In the genomic region with DNA sequence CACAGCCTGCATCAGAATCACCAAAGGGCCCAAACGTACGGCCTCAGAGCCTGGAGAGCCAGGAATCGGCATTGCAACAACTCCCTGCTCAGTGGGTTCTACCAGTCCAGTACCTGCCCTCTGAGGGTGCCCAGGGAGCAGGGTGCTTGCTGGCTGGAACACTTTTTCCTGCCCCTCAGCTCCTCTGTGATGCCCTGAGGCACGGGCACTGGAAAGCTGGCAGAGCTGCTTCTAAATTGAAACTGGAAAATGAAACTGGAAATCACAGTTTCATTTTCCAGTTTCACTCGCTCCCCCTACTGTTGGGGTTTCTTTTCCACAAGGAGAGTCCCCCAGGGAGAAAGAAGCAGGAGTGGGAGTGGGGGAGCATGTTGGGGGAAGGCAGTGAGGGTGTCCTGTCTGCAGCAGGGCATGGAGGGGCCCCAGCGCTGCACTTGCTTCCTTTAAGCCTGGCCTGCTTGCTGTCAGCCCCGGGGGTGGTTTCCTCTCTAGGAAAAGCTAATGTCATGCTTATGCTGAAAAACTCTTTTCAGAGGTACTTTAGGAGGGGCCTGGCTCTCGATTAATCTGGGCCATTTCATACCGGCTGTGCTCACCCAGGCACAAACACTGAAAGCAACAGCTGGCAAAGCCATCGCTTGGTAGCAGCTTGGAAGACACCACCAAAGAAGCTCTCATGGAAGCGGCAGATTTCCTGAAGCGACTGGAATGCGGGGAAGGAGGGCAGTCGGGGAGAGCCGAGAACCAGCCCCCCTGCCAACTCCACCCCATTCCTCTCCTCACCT, we compare ENCODE assay signal across 8 cellular contexts. TPM values are rescaled to one million over a fixed set of nuclear protein-coding genes. Genes with fewer than 3 reads are reported as not detected.
DNase-seq lines count a peak whose midpoint lies in the region; ATAC-seq and TF ChIP-seq lines count a peak whose summit lies in the region.

No MANE protein-coding gene starts in this region.

- peak overlapping the region; percentile 16 to 27 for H3K4me3 ChIP-seq in tibial artery

- H3K27me3 Mint-ChIP-seq in activated T-helper 1 cell treated with anti-CD3 and anti-CD28 coated beads, Interleukin-12 subunit alpha, Interleukin-12 subunit beta, Interleukin-2, Interleukin-4 antibody, amounts not matched to agents 30 ng/mL and 10 ng/mL and 1 ng/mL, durations not matched to agents 14 hours and 24 hours and 36 hours (ENCODE audit: insufficient read depth) = no peaks in the 10 kb centered on the region

- TF ChIP-seq CTCF in tibial artery (IDR thresholded peaks at IDR 0.05) = no peak

- H3K36me3 Mint-ChIP-seq in activated T-helper 1 cell treated with anti-CD3 and anti-CD28 coated beads, Interleukin-12 subunit alpha, Interleukin-12 subunit beta, Interleukin-2, Interleukin-4 antibody, amounts not matched to agents 30 ng/mL and 10 ng/mL and 1 ng/mL, durations not matched to agents 14 hours and 24 hours and 36 hours (ENCODE audit: low read depth) = peaks cover 26% of the 10 kb centered on the region

- intact Hi-C loops in activated T-helper 1 cell treated with anti-CD3 and anti-CD28 coated beads, Interleukin-12 subunit alpha, Interleukin-12 subunit beta, Interleukin-2, Interleukin-4 antibody, amounts not matched to agents 30 ng/mL and 10 ng/mL and 1 ng/mL, durations not matched to agents 14 hours and 24 hours and 36 hours (cut with micrococcal nuclease) = no loop called here
- intact Hi-C loops in tibial artery (cut with DNase I; ENCODE audit: low total_unique reads) = no loop called here

- H3K36me3 ChIP-seq in tibial artery = no peaks in the 10 kb centered on the region

- no peaks in the 10 kb centered on the region for H3K9me3 Mint-ChIP-seq in activated T-helper 1 cell treated with anti-CD3 and anti-CD28 coated beads, Interleukin-12 subunit alpha, Interleukin-12 subunit beta, Interleukin-2, Interleukin-4 antibody, amounts not matched to agents 30 ng/mL and 10 ng/mL and 1 ng/mL, durations not matched to agents 14 hours and 24 hours and 36 hours

- peak overlapping the region; percentile 72 for H3K4me3 Mint-ChIP-seq in activated T-helper 1 cell treated with anti-CD3 and anti-CD28 coated beads, Interleukin-12 subunit alpha, Interleukin-12 subunit beta, Interleukin-2, Interleukin-4 antibody, amounts not matched to agents 30 ng/mL and 10 ng/mL and 1 ng/mL, durations not matched to agents 14 hours and 24 hours and 36 hours

- peaks cover 93% of the 10 kb centered on the region for H3K4me1 Mint-ChIP-seq in activated T-helper 1 cell treated with anti-CD3 and anti-CD28 coated beads, Interleukin-12 subunit alpha, Interleukin-12 subunit beta, Interleukin-2, Interleukin-4 antibody, amounts not matched to agents 30 ng/mL and 10 ng/mL and 1 ng/mL, durations not matched to agents 14 hours and 24 hours and 36 hours (ENCODE audit: low read depth)

- H3K9me3 ChIP-seq in tibial artery = no peaks in the 10 kb centered on the region

- peak overlapping the region; percentile 26 to 37 for H3K27ac ChIP-seq in tibial artery

- peak overlapping the region; percentile 97 for H3K27ac Mint-ChIP-seq in activated T-helper 1 cell treated with anti-CD3 and anti-CD28 coated beads, Interleukin-12 subunit alpha, Interleukin-12 subunit beta, Interleukin-2, Interleukin-4 antibody, amounts not matched to agents 30 ng/mL and 10 ng/mL and 1 ng/mL, durations not matched to agents 14 hours and 24 hours and 36 hours

- peak; percentile 13 for ATAC-seq in left lobe of liver

- peak; percentile 44 for DNase-seq in stimulated activated CD4-positive, alpha-beta T cell treated with anti-CD3 and anti-CD28 coated beads, Interleukin-4, amount 100 ng/mL, for 1 hour
- no peak for DNase-seq in stimulated activated CD4-positive, alpha-beta T cell treated with anti-CD3 and anti-CD28 coated beads, Interleukin-1b, Interleukin-23, amount 100 ng/mL, for 48 hours
- no peak for DNase-seq in activated T-helper 1 cell treated with anti-CD3 and anti-CD28 coated beads, Interleukin-12 subunit alpha, Interleukin-12 subunit beta, Interleukin-2, Interleukin-4 antibody, amounts not matched to agents 30 ng/mL and 10 ng/mL and 1 ng/mL, durations not matched to agents 14 hours and 24 hours and 36 hours (ENCODE audit: low spot score)
- no peak for DNase-seq in left lobe of liver (ENCODE audit: low spot score)
- DNase-seq in tibial artery = peak; percentile 18 to 52
- DNase-seq in D341Med (ENCODE audit: low spot score) = no peak
- DNase-seq in mucosa of gallbladder (ENCODE audit: low spot score) = no peak
- DNase-seq in SIG-M5 treated with dmso at 0.1 percent for 504 hours (lab: John Stamatoyannopoulos, UW; ENCODE audit: unreplicated experiment) = no peak

- H3K4me1 ChIP-seq in tibial artery = peaks cover 0 to 26% (median 12%) of the 10 kb centered on the region in 4 donors

- no peaks in the 10 kb centered on the region for H3K27me3 ChIP-seq in tibial artery

RNA-seq across cellular contexts. Expression of gene IRF1, which starts 26.2 kb away (rescaled TPM):
- 190 and 198 TPM in 2 replicates for total RNA-seq in activated T-helper 1 cell treated with anti-CD3 and anti-CD28 coated beads, Interleukin-12 subunit alpha, Interleukin-12 subunit beta, Interleukin-2, Interleukin-4 antibody, amounts not matched to agents 30 ng/mL and 10 ng/mL and 1 ng/mL, durations not matched to agents 14 hours and 24 hours and 36 hours
- 24.8 TPM for total RNA-seq in left lobe of liver
- total RNA-seq in mucosa of gallbladder = 38.3 TPM

Comparison
In these comparisons a context has a peak if more than half of its experiments do, and no peak if none do; other contexts are left out.
1. DNase-seq: peak in stimulated activated CD4-positive, alpha-beta T cell treated with anti-CD3 and anti-CD28 coated beads, Interleukin-4, amount 100 ng/mL, for 1 hour (single experiment) and tibial artery (2 of 2); none in stimulated activated CD4-positive, alpha-beta T cell treated with anti-CD3 and anti-CD28 coated beads, Interleukin-1b, Interleukin-23, amount 100 ng/mL, for 48 hours (single experiment), activated T-helper 1 cell treated with anti-CD3 and anti-CD28 coated beads, Interleukin-12 subunit alpha, Interleukin-12 subunit beta, Interleukin-2, Interleukin-4 antibody, amounts not matched to agents 30 ng/mL and 10 ng/mL and 1 ng/mL, durations not matched to agents 14 hours and 24 hours and 36 hours (single experiment), left lobe of liver (single experiment), D341Med (single experiment), mucosa of gallbladder (single experiment) and SIG-M5 treated with dmso at 0.1 percent for 504 hours (single experiment).